In genomic region chr19:49343127-49343526, GRCh38 we compare ENCODE assay signal across 29 cellular contexts. TPM values are rescaled to one million over a fixed set of nuclear protein-coding genes. Genes with fewer than 3 reads are reported as not detected.
DNase-seq lines count a peak whose midpoint lies in the region; ATAC-seq and TF ChIP-seq lines count a peak whose summit lies in the region.
"Had no signal": no experiment of that assay in that cellular context is flagged by ENCODE, and none has a peak within 500 bp of the region (broad histone marks: within the 10 kb centered on the region; RNA-seq: fewer than 3 reads in every experiment).

No MANE protein-coding gene starts in this region.

- H3K4me1 ChIP-seq in RWPE2 (ENCODE audit: insufficient read depth, poor library complexity, severe bottlenecking) (no peaks in the 10 kb centered on the region), upper lobe of right lung (no peaks in the 10 kb centered on the region)
- H3K4me1 ChIP-seq: A549 had no signal

- intact Hi-C loops in upper lobe of right lung (cut with DNase I): no loop called here

- TF ChIP-seq CTCF in RWPE2 (IDR thresholded peaks at IDR 0.05; ENCODE audit: poor library complexity, severe bottlenecking): no peak
- TF ChIP-seq CTCF in upper lobe of right lung (IDR thresholded peaks at IDR 0.05): no peak

- no peaks in the 10 kb centered on the region for H3K9me3 ChIP-seq in RWPE2 (ENCODE audit: severe bottlenecking)
- H3K9me3 ChIP-seq in upper lobe of right lung: no peaks in the 10 kb centered on the region
- H3K9me3 ChIP-seq: A549, ascending aorta, BLaER1, tibial artery had no signal

- H3K4me3 ChIP-seq in RWPE2 (ENCODE audit: severe bottlenecking): no peak overlapping the region
- H3K4me3 ChIP-seq in upper lobe of right lung: no peak overlapping the region
- H3K4me3 ChIP-seq: A549, ascending aorta, BLaER1, smooth muscle cell, tibial artery had no signal

- DNase-seq in activated naive CD8-positive, alpha-beta T cell treated with anti-CD3 and anti-CD28 coated beads for 36 hours: no peak
- DNase-seq in RWPE2 (ENCODE audit: low spot score) (peak; percentile 26), memory B cell (ENCODE audit: low spot score in 2 of 2) (no peak), upper lobe of right lung (peak; percentile 46), NCI-H226 (no peak)
- DNase-seq: activated naive CD4-positive, alpha-beta T cell treated with Interleukin-2 at 50 U/mL for 16 hours; activated T-cell treated with anti-CD3 and anti-CD28 coated beads, Interleukin-2, amount 50 U/mL, for 1 hour; foreskin keratinocyte; hypothalamus; MV-4-11; NCI-H187 treated with DMSO at 0.1 percent for 48 hours; NCI-H2227 treated with DMSO at 0.1 percent for 48 hours; NCI-H774; SHP77; stimulated activated CD4-positive, alpha-beta T cell treated with anti-CD3 and anti-CD28 coated beads, Interleukin-4, amount 100 ng/mL, for 24 hours; stimulated activated naive CD8-positive, alpha-beta T cell treated with anti-CD3 and anti-CD28 coated beads, Interleukin-15, Interleukin-2, amounts not matched to agents 100 U/mL and 50 U/mL, for 24 hours had no signal

- ATAC-seq in RWPE2 (ENCODE audit: low read depth): no peak
- no peak for ATAC-seq in memory B cell (ENCODE audit: low read depth)
- ATAC-seq in upper lobe of right lung: no peak
- no peak for ATAC-seq in GM19463 (IDR thresholded peaks at IDR 0.05; ENCODE audit: unreplicated experiment)
- ATAC-seq in GM19351 (IDR thresholded peaks at IDR 0.05; ENCODE audit: unreplicated experiment): no peak
- ATAC-seq: A549, foreskin keratinocyte had no signal

- H3K36me3 ChIP-seq in RWPE2 (ENCODE audit: low read depth): peaks cover 13% of the 10 kb centered on the region
- peaks cover 59% of the 10 kb centered on the region for H3K36me3 ChIP-seq in upper lobe of right lung
- H3K36me3 ChIP-seq: BLaER1 had no signal

- peak overlapping the region; percentile 2 for H3K27ac Mint-ChIP-seq in activated naive CD8-positive, alpha-beta T cell
- no peak overlapping the region for H3K27ac Mint-ChIP-seq in activated naive CD8-positive, alpha-beta T cell treated with anti-CD3 and anti-CD28 coated beads for 36 hours
- peak overlapping the region; percentile 39 for H3K27ac Mint-ChIP-seq in memory B cell

- H3K27me3 Mint-ChIP-seq in activated naive CD8-positive, alpha-beta T cell: no peaks in the 10 kb centered on the region
- no peaks in the 10 kb centered on the region for H3K27me3 Mint-ChIP-seq in activated naive CD8-positive, alpha-beta T cell treated with anti-CD3 and anti-CD28 coated beads for 36 hours
- H3K27me3 Mint-ChIP-seq in memory B cell: no peaks in the 10 kb centered on the region
- H3K27me3 Mint-ChIP-seq: central memory CD8-positive, alpha-beta T cell had no signal

- peaks cover 17% of the 10 kb centered on the region for H3K4me1 Mint-ChIP-seq in activated naive CD8-positive, alpha-beta T cell (ENCODE audit: low read depth)
- peaks cover 15% of the 10 kb centered on the region for H3K4me1 Mint-ChIP-seq in activated naive CD8-positive, alpha-beta T cell treated with anti-CD3 and anti-CD28 coated beads for 36 hours
- peaks cover 56% of the 10 kb centered on the region for H3K4me1 Mint-ChIP-seq in memory B cell

- H3K27me3 ChIP-seq in RWPE2 (ENCODE audit: insufficient read depth, poor library complexity, severe bottlenecking) (no peaks in the 10 kb centered on the region), upper lobe of right lung (no peaks in the 10 kb centered on the region)
- H3K27me3 ChIP-seq: ascending aorta, tibial artery had no signal

- H3K27ac ChIP-seq in RWPE2 (ENCODE audit: poor library complexity, severe bottlenecking) (no peak overlapping the region), upper lobe of right lung (no peak overlapping the region)
- H3K27ac ChIP-seq: A549, ascending aorta, BLaER1, foreskin keratinocyte, KMS-11, tibial artery had no signal

- H3K9me3 Mint-ChIP-seq in activated naive CD8-positive, alpha-beta T cell (ENCODE audit: low read depth): no peaks in the 10 kb centered on the region
- no peaks in the 10 kb centered on the region for H3K9me3 Mint-ChIP-seq in activated naive CD8-positive, alpha-beta T cell treated with anti-CD3 and anti-CD28 coated beads for 36 hours
- H3K9me3 Mint-ChIP-seq in memory B cell: peaks cover 5% of the 10 kb centered on the region
- H3K9me3 Mint-ChIP-seq: central memory CD8-positive, alpha-beta T cell had no signal

- H3K4me3 Mint-ChIP-seq in activated naive CD8-positive, alpha-beta T cell: no peak overlapping the region
- H3K4me3 Mint-ChIP-seq in activated naive CD8-positive, alpha-beta T cell treated with anti-CD3 and anti-CD28 coated beads for 36 hours: no peak overlapping the region
- H3K4me3 Mint-ChIP-seq in memory B cell: peak overlapping the region; percentile 4
- H3K4me3 Mint-ChIP-seq: central memory CD8-positive, alpha-beta T cell had no signal

- no peaks in the 10 kb centered on the region for H3K36me3 Mint-ChIP-seq in activated naive CD8-positive, alpha-beta T cell
- H3K36me3 Mint-ChIP-seq in activated naive CD8-positive, alpha-beta T cell treated with anti-CD3 and anti-CD28 coated beads for 36 hours: peaks cover 16% of the 10 kb centered on the region
- peaks cover 34% of the 10 kb centered on the region for H3K36me3 Mint-ChIP-seq in memory B cell

RNA-seq across cellular contexts. Expression of gene CD37, which starts 7.9 kb away (rescaled TPM):
- 100 to 1,000 TPM; 110 to 114 TPM for total RNA-seq in activated naive CD8-positive, alpha-beta T cell treated with anti-CD3 and anti-CD28 coated beads for 36 hours
- total RNA-seq in upper lobe of right lung: 101 TPM
- total RNA-seq: foreskin keratinocyte, HT1080, smooth muscle cell had no signal

RNA-seq across cellular contexts. Expression of gene SLC6A16, which starts 18.1 kb away (rescaled TPM):
- 1 to 10 TPM in 1 of 2 experiments, under 1 TPM in 1; 0.86 to 1.4 TPM for total RNA-seq in activated naive CD8-positive, alpha-beta T cell treated with anti-CD3 and anti-CD28 coated beads for 36 hours
- total RNA-seq in upper lobe of right lung: 4.5 TPM
- total RNA-seq: foreskin keratinocyte, HT1080 had no signal

RNA-seq across cellular contexts. Expression of gene TEAD2, which starts 19.1 kb away (rescaled TPM):
- total RNA-seq in activated naive CD8-positive, alpha-beta T cell treated with anti-CD3 and anti-CD28 coated beads for 36 hours: not detected
- 36.4 TPM for total RNA-seq in upper lobe of right lung

RNA-seq across cellular contexts. Expression of gene DKKL1, which starts 20.6 kb away (rescaled TPM):
- not detected for total RNA-seq in activated naive CD8-positive, alpha-beta T cell treated with anti-CD3 and anti-CD28 coated beads for 36 hours
- not detected for total RNA-seq in upper lobe of right lung
- total RNA-seq: ascending aorta, HT1080, mucosa of gallbladder had no signal

RNA-seq across cellular contexts. Expression of gene KASH5, which starts 44.9 kb away (rescaled TPM):
- total RNA-seq in activated naive CD8-positive, alpha-beta T cell treated with anti-CD3 and anti-CD28 coated beads for 36 hours: 1 to 10 TPM in 1 of 2 experiments, under 1 TPM in 1; 0.45 to 1.1 TPM
- 2.2 TPM for total RNA-seq in upper lobe of right lung
- total RNA-seq: ascending aorta, foreskin keratinocyte, HT1080, lower leg skin, mucosa of gallbladder, smooth muscle cell had no signal

Comparison
In these comparisons a context has a peak if more than half of its experiments do, and no peak if none do; other contexts are left out.
1. DNase-seq: peak in RWPE2 (single experiment) and upper lobe of right lung (single experiment); none in activated naive CD8-positive, alpha-beta T cell treated with anti-CD3 and anti-CD28 coated beads for 36 hours (single experiment), memory B cell (0 of 2) and NCI-H226 (single experiment).
2. RNA of gene TEAD2, which starts 19.1 kb away (total RNA-seq): 36.4 TPM in upper lobe of right lung (single experiment); not detected in activated naive CD8-positive, alpha-beta T cell treated with anti-CD3 and anti-CD28 coated beads for 36 hours; every median in the first group is over 10 times any median in the second.